ENCODE assay signal across 8 cellular contexts in genomic region chr1:27045973-27046558, GRCh38. TPM values are rescaled to one million over a fixed set of nuclear protein-coding genes. Genes with fewer than 3 reads are reported as not detected.
DNase-seq lines count a peak whose midpoint lies in the region; ATAC-seq lines count a peak whose summit lies in the region.

No MANE protein-coding gene starts in this region.

- no peak overlapping the region for H3K4ac ChIP-seq in mesendoderm (ENCODE audit: low read depth, low read length)

- no peaks in the 10 kb centered on the region for H3K79me1 ChIP-seq in mesendoderm (ENCODE audit: low read length)

- DNase-seq in SIG-M5 treated with dmso at 0.1 percent for 504 hours (lab: John Stamatoyannopoulos, UW; ENCODE audit: unreplicated experiment) (peak; percentile 24), SIG-M5 (lab: John Stamatoyannopoulos, UW) (no peak), NCI-H2196 treated with DMSO at 0.1 percent for 48 hours (lab: John Stamatoyannopoulos, UW; ENCODE audit: unreplicated experiment) (peak; percentile 27), ecto neural progenitor cell (ENCODE audit: low spot score) (peak; percentile 87), mesendoderm (peak; percentile 87)
- peak; percentile 49 to 63 for DNase-seq in activated CD4-positive, alpha-beta T cell treated with anti-CD3 and anti-CD28 coated beads, Interleukin-2, amount 50 U/mL, for 4 hours
- DNase-seq in stimulated activated CD8-positive, alpha-beta memory T cell treated with anti-CD3 and anti-CD28 coated beads, Interleukin-2, amount 100 ng/mL, for 48 hours (ENCODE audit: low read depth in 2 of 2) = peak; percentile 34 to 57

- no CpG with 5 or more reads among the region's 17 CpGs for WGBS in mesendoderm (ENCODE audit: extremely low coverage, insufficient coverage, low lambda C conversion rate)

- H3K23ac ChIP-seq in mesendoderm (ENCODE audit: low read length) = no peak overlapping the region

- no peak overlapping the region for H3K4me2 ChIP-seq in mesendoderm (ENCODE audit: low read length)

- no peak overlapping the region for H3K4me3 ChIP-seq in mesendoderm (ENCODE audit: low read length)

- H3K79me2 ChIP-seq in mesendoderm (ENCODE audit: control insufficient read depth, insufficient read depth, low read length) = no peaks in the 10 kb centered on the region

- no peak overlapping the region for H2BK15ac ChIP-seq in mesendoderm (replicated peaks; ENCODE audit: low read depth)

- H3K27me3 ChIP-seq in mesendoderm (ENCODE audit: insufficient read depth, low read length, poor library complexity) = no peaks in the 10 kb centered on the region

- no peak overlapping the region for H3K27ac ChIP-seq in mesendoderm (ENCODE audit: low read depth, low read length)

- H3K36me3 ChIP-seq in mesendoderm (ENCODE audit: control insufficient read depth, insufficient read depth, low read length) = no peaks in the 10 kb centered on the region

- H4K8ac ChIP-seq in mesendoderm (ENCODE audit: low read depth, low read length) = no peak overlapping the region

- H3K56ac ChIP-seq in mesendoderm (ENCODE audit: low read length) = no peak overlapping the region

- H2BK120ac ChIP-seq in mesendoderm (ENCODE audit: low read depth, low read length) = no peak overlapping the region

- H2BK5ac ChIP-seq in mesendoderm (ENCODE audit: low read length) = no peak overlapping the region

- H3K4me1 ChIP-seq in mesendoderm (ENCODE audit: control insufficient read depth, low read depth, low read length) = no peaks in the 10 kb centered on the region

- ATAC-seq in HG02970 (IDR thresholded peaks at IDR 0.05; ENCODE audit: low FRiP score, unreplicated experiment) = no peak

- H3K18ac ChIP-seq in mesendoderm (ENCODE audit: low read length) = no peak overlapping the region

- H3K9ac ChIP-seq in mesendoderm (ENCODE audit: low read length) = no peak overlapping the region

- no peak overlapping the region for H2AK5ac ChIP-seq in mesendoderm (ENCODE audit: low read length)

- H4K5ac ChIP-seq in mesendoderm (ENCODE audit: low read length) = no peak overlapping the region

RNA-seq across cellular contexts. Expression of gene TENT5B, which starts 33.4 kb away (rescaled TPM):
- polyA plus RNA-seq in mesendoderm (2013, experiment 1 of 2) = 26.2 TPM
- polyA plus RNA-seq in mesendoderm (2013, experiment 2 of 2) = 28.4 TPM

RNA-seq across cellular contexts. Expression of gene TRNP1, which starts 52.6 kb away (rescaled TPM):
- 20.9 TPM for polyA plus RNA-seq in mesendoderm (2013, experiment 1 of 2)
- 21.5 TPM for polyA plus RNA-seq in mesendoderm (2013, experiment 2 of 2)
